ENCODE assay signal across 10 cellular contexts in the genomic region with DNA sequence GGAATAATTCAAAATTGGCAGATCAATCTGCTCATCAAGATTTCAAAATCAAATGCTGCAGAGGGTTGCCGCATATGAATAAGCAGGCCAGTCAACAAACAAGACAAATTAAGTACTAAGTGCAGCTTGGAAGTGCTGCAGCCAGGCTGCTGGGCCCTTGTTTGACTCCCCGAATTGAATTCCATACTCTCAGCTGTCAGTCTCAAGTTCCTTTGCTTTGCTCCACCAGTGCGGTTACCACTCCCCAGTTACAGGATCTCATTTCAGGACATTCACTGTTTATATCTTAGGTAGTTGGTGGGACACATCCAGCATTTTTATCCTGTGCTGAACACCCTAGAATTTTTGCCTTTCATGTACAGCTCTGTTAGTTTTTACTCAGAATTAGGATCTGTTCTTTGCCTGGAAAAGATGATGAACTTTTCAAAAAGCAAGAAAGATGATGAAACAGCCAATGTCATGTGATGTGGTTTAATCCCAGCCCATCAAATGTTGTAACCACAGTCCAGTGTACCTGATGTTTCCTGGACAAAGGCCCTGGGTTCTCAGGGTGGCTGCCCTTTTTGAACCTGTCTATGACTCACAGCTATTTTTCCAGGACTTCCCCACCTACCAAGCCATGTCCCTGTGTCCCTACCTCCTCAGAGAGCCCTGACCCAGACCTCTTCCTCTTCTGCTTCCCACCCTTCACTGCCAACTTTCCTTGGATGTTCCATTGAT.
DNase-seq lines count a peak whose midpoint lies in the region; ATAC-seq and TF ChIP-seq lines count a peak whose summit lies in the region.
"Had no signal": no experiment of that assay in that cellular context is flagged by ENCODE, and none has a peak within 500 bp of the region (broad histone marks: within the 10 kb centered on the region; RNA-seq: fewer than 3 reads in every experiment).

No MANE protein-coding gene starts in this region.

- no peak for TF ChIP-seq EP300 in gastroesophageal sphincter (IDR thresholded peaks at IDR 0.05)

- H3K9me3 ChIP-seq in adipocyte (ENCODE audit: control insufficient read depth, low read length) = no peaks in the 10 kb centered on the region
- H3K9me3 ChIP-seq in gastroesophageal sphincter = no peaks in the 10 kb centered on the region
- no peaks in the 10 kb centered on the region for H3K9me3 ChIP-seq in psoas muscle
- H3K9me3 ChIP-seq in WERI-Rb-1 (ENCODE audit: severe bottlenecking) = no peaks in the 10 kb centered on the region
- H3K9me3 ChIP-seq in T-helper 17 cell (ENCODE audit: control insufficient read depth, low read length, poor library complexity, severe bottlenecking) = no peaks in the 10 kb centered on the region

- H3K4me1 Mint-ChIP-seq in T-helper 17 cell = no peaks in the 10 kb centered on the region
- H3K4me1 Mint-ChIP-seq: activated naive CD4-positive, alpha-beta T cell treated with anti-CD3 and anti-CD28 coated beads, Interleukin-2, amount 10 ng/mL, durations not matched to agents 7 days and 5 days had no signal

- no peak overlapping the region for H3K4me3 Mint-ChIP-seq in T-helper 17 cell
- H3K4me3 Mint-ChIP-seq: activated naive CD4-positive, alpha-beta T cell treated with anti-CD3 and anti-CD28 coated beads, Interleukin-2, amount 10 ng/mL, durations not matched to agents 7 days and 5 days had no signal

- H3K4me3 ChIP-seq in ACC112 (ENCODE audit: low read depth, low read length) (no peak overlapping the region), adipocyte (ENCODE audit: low read length) (no peak overlapping the region), gastroesophageal sphincter (no peak overlapping the region), psoas muscle (no peak overlapping the region), WERI-Rb-1 (ENCODE audit: low read depth, low read length) (no peak overlapping the region)
- H3K4me3 ChIP-seq: K562 had no signal

- H3K9ac ChIP-seq in adipocyte (ENCODE audit: low read length) = peak overlapping the region; percentile 47

- peak overlapping the region; percentile 38; the same call in 1 of the 2 replicates for H3K27ac ChIP-seq in ACC112 (ENCODE audit: low read depth, low read length)
- H3K27ac ChIP-seq in gastroesophageal sphincter = peak overlapping the region; percentile 55 to 73 (median 65)
- H3K27ac ChIP-seq in psoas muscle = peak overlapping the region; percentile 83
- H3K27ac ChIP-seq in WERI-Rb-1 = no peak overlapping the region

- H3K4me1 ChIP-seq in ACC112 (ENCODE audit: control insufficient read depth, insufficient read depth, low read length, unreplicated experiment) (peaks cover 18% of the 10 kb centered on the region), adipocyte (ENCODE audit: control insufficient read depth, insufficient read depth, low read length) (peaks cover 8% of the 10 kb centered on the region), gastroesophageal sphincter (peaks cover 12 to 65% (median 18%) of the 10 kb centered on the region in 3 donors), psoas muscle (peaks cover 48% of the 10 kb centered on the region)

- ATAC-seq in gastroesophageal sphincter = peak; percentile 92
- ATAC-seq in psoas muscle = peak; percentile 91 to 95 (median 94)
- ATAC-seq in T-helper 17 cell = no peak
- ATAC-seq: K562 had no signal

- H3K27me3 Mint-ChIP-seq in T-helper 17 cell = peaks cover 49% of the 10 kb centered on the region

- 47 to 55% methylated on average over 3 of the region's 3 CpGs for WGBS in gastroesophageal sphincter (ENCODE audit: low coverage in 1 of 2), 2 donors
- WGBS in psoas muscle, 3 donors = 34 to 40% (median 36%) methylated on average over 3 of the region's 3 CpGs

- TF ChIP-seq POLR2A in gastroesophageal sphincter (IDR thresholded peaks at IDR 0.05) = no peak

- no peak for TF ChIP-seq CTCF in gastroesophageal sphincter (IDR thresholded peaks at IDR 0.05)
- no peak for TF ChIP-seq CTCF in psoas muscle (IDR thresholded peaks at IDR 0.05)
- TF ChIP-seq CTCF in WERI-Rb-1 (IDR thresholded peaks at IDR 0.05; ENCODE audit: low read depth, low read length) = no peak

- intact Hi-C loops in psoas muscle (cut with DNase I) = loop anchor here in 1 of 2 donors (2.0 to 10.0 kb wide), 4 partner anchors 81 to 272 kb away; a partner anchor contains a TSS

- H3K79me2 ChIP-seq in ACC112 (ENCODE audit: control insufficient read depth, insufficient read depth, low read length, unreplicated experiment) = no peaks in the 10 kb centered on the region

- H2AFZ ChIP-seq in ACC112 (ENCODE audit: low read length, unreplicated experiment) = peak overlapping the region; percentile 46

- no peaks in the 10 kb centered on the region for H3K27me3 ChIP-seq in ACC112 (ENCODE audit: insufficient read depth, low read length)
- no peaks in the 10 kb centered on the region for H3K27me3 ChIP-seq in adipocyte (replicated peaks; ENCODE audit: control insufficient read depth, insufficient read depth, low read length)
- H3K27me3 ChIP-seq in gastroesophageal sphincter = no peaks in the 10 kb centered on the region
- H3K27me3 ChIP-seq in psoas muscle (ENCODE audit: insufficient read depth in 3 of 3, low read length in 2 of 3) = no peaks in the 10 kb centered on the region
- no peaks in the 10 kb centered on the region for H3K27me3 ChIP-seq in WERI-Rb-1 (ENCODE audit: insufficient read depth, low read depth, severe bottlenecking)

- H3K36me3 ChIP-seq in ACC112 (ENCODE audit: insufficient read depth, low read length) (no peaks in the 10 kb centered on the region), adipocyte (ENCODE audit: control insufficient read depth, insufficient read depth, low read length, severe bottlenecking) (no peaks in the 10 kb centered on the region), gastroesophageal sphincter (no peaks in the 10 kb centered on the region), psoas muscle (ENCODE audit: insufficient read depth in 1 of 2, low read depth in 1 of 2) (no peaks in the 10 kb centered on the region), WERI-Rb-1 (no peaks in the 10 kb centered on the region)

- peak; percentile 73 for DNase-seq in adipocyte (ENCODE audit: low read depth)
- DNase-seq in psoas muscle = peak; percentile 37 to 73
- no peak for DNase-seq in NCI-H526 (lab: John Stamatoyannopoulos, UW)
- DNase-seq in NCI-H748 treated with DMSO at 0.1 percent for 48 hours (lab: John Stamatoyannopoulos, UW) = no peak
- no peak for DNase-seq in WERI-Rb-1
- no peak for DNase-seq in T-helper 17 cell
- DNase-seq: activated naive CD4-positive, alpha-beta T cell treated with anti-CD3 and anti-CD28 coated beads, Interleukin-2, amount 10 ng/mL, durations not matched to agents 7 days and 5 days had no signal

- H3K27ac Mint-ChIP-seq in T-helper 17 cell = no peak overlapping the region
- H3K27ac Mint-ChIP-seq: activated naive CD4-positive, alpha-beta T cell treated with anti-CD3 and anti-CD28 coated beads, Interleukin-2, amount 10 ng/mL, durations not matched to agents 7 days and 5 days had no signal

- H3K36me3 Mint-ChIP-seq in T-helper 17 cell (ENCODE audit: low read depth) = no peaks in the 10 kb centered on the region
- H3K36me3 Mint-ChIP-seq: activated naive CD4-positive, alpha-beta T cell treated with anti-CD3 and anti-CD28 coated beads, Interleukin-2, amount 10 ng/mL, durations not matched to agents 7 days and 5 days had no signal

Comparison
In these comparisons a context has a peak if more than half of its experiments do, and no peak if none do; other contexts are left out.
1. DNase-seq: peak in adipocyte (single experiment) and psoas muscle (2 of 2); none in NCI-H526 (0 of 2), NCI-H748 treated with DMSO at 0.1 percent for 48 hours (single experiment), WERI-Rb-1 (single experiment) and T-helper 17 cell (0 of 3).